ENCODE assay signal across 8 cellular contexts in genomic region chr10:103053659-103054581, GRCh38.
DNase-seq lines count a peak whose midpoint lies in the region; ATAC-seq and TF ChIP-seq lines count a peak whose summit lies in the region.

No MANE protein-coding gene starts in this region.

- ATAC-seq in HG03103 (IDR thresholded peaks at IDR 0.05; ENCODE audit: low read depth, unreplicated experiment): peak; percentile 55

- TF ChIP-seq CTCF in left ventricle myocardium inferior (IDR thresholded peaks at IDR 0.05; ENCODE audit: borderline replicate concordance): peak; percentile 43

- H3K4me3 ChIP-seq in SJSA1 (peak overlapping the region; percentile 27), left ventricle myocardium inferior (peak overlapping the region; percentile 48)

- peaks cover 9% of the 10 kb centered on the region for H3K9me3 ChIP-seq in SJSA1 (replicated peaks)
- no peaks in the 10 kb centered on the region for H3K9me3 ChIP-seq in left ventricle myocardium inferior (replicated peaks)

- peaks cover 25% of the 10 kb centered on the region for H3K4me1 ChIP-seq in SJSA1 (replicated peaks)
- peaks cover 37% of the 10 kb centered on the region for H3K4me1 ChIP-seq in left ventricle myocardium inferior

- no peak overlapping the region for H3K27ac ChIP-seq in SJSA1
- H3K27ac ChIP-seq in left ventricle myocardium inferior (replicated peaks): peak overlapping the region; percentile 49

- no peaks in the 10 kb centered on the region for H3K27me3 ChIP-seq in SJSA1 (replicated peaks)
- no peaks in the 10 kb centered on the region for H3K27me3 ChIP-seq in left ventricle myocardium inferior (ENCODE audit: low read depth)

- 0 out of 2 replicates have a peak, but pooled peaks cover 12% of the 10 kb centered on the region for H3K36me3 ChIP-seq in SJSA1
- peaks cover 7% of the 10 kb centered on the region for H3K36me3 ChIP-seq in left ventricle myocardium inferior

- DNase-seq in SIG-M5 treated with dmso at 0.1 percent for 504 hours (lab: John Stamatoyannopoulos, UW; ENCODE audit: unreplicated experiment) (peak; percentile 16), SIG-M5 (lab: John Stamatoyannopoulos, UW) (no peak), SJSA1 (ENCODE audit: low read depth in 1 of 2, low spot score in 2 of 2) (peak; percentile 59 to 77), amniotic stem cell (lab: John Stamatoyannopoulos, UW) (peak; percentile 65), left ventricle myocardium inferior (peak; percentile 44), pulmonary artery endothelial cell (ENCODE audit: low read depth, low spot score) (peak; percentile 33), SKM-1 treated with dmso at 0.1 percent for 144 hours (lab: John Stamatoyannopoulos, UW; ENCODE audit: unreplicated experiment) (no peak)

- intact Hi-C loops in left ventricle myocardium inferior (cut with micrococcal nuclease): no loop called here

Comparison
In these comparisons a context has a peak if more than half of its experiments do, and no peak if none do; other contexts are left out.
1. DNase-seq: peak in SIG-M5 treated with dmso at 0.1 percent for 504 hours (single experiment), SJSA1 (2 of 2), amniotic stem cell (single experiment), left ventricle myocardium inferior (single experiment) and pulmonary artery endothelial cell (single experiment); none in SIG-M5 (single experiment) and SKM-1 treated with dmso at 0.1 percent for 144 hours (single experiment).